8 cellular contexts compared by ENCODE assay signal in genomic region chr17:50346313-50347086, GRCh38. TPM values are rescaled to one million over a fixed set of nuclear protein-coding genes. Genes with fewer than 3 reads are reported as not detected.
DNase-seq lines count a peak whose midpoint lies in the region; ATAC-seq and FAIRE-seq lines count a peak whose summit lies in the region.

No MANE protein-coding gene starts in this region.

- peak overlapping the region; percentile 91 to 100 (median 98) for H3K4me2 ChIP-seq in BLaER1 treated with 17β-estradiol and CSF1 and Interleukin-3, amounts not matched to agents 10 nM and 100 nM

- H3K27ac ChIP-seq in BLaER1 treated with 17β-estradiol and CSF1 and Interleukin-3, amounts not matched to agents 10 nM and 100 nM: peak overlapping the region; percentile 68 to 92 (median 88)

- peak; percentile 42 for ATAC-seq in HG03280 (IDR thresholded peaks at IDR 0.05; ENCODE audit: unreplicated experiment)

- H3K9ac ChIP-seq in BLaER1 treated with 17β-estradiol and CSF1 and Interleukin-3, amounts not matched to agents 10 nM and 100 nM: peak overlapping the region; percentile 87 to 96 (median 92)

- H3K36me3 ChIP-seq in BLaER1 treated with 17β-estradiol and CSF1 and Interleukin-3, amounts not matched to agents 10 nM and 100 nM: peaks cover 0 to 10% (median 0%) of the 10 kb centered on the region in 11 experiments; a peak in 3 of 22 replicates

- FAIRE-seq in GM19239 (lab: Jason Lieb, UNC): no peak

- H3K27me3 ChIP-seq in BLaER1 treated with 17β-estradiol and CSF1 and Interleukin-3, amounts not matched to agents 10 nM and 100 nM: no peaks in the 10 kb centered on the region

- H3K9me3 ChIP-seq in BLaER1 treated with 17β-estradiol and CSF1 and Interleukin-3, amounts not matched to agents 10 nM and 100 nM (replicated peaks in 1 of 11): peaks cover 7 to 9% (median 8%) of the 10 kb centered on the region in 11 experiments; a peak in 17 of 22 replicates

- peaks cover 19 to 43% (median 37%) of the 10 kb centered on the region in 11 experiments; a peak in 20 of 22 replicates for H4K20me1 ChIP-seq in BLaER1 treated with 17β-estradiol and CSF1 and Interleukin-3, amounts not matched to agents 10 nM and 100 nM

- DNase-seq in GM19239 (ENCODE audit: insufficient read length, low spot score) (peak; percentile 75), UCSD-AML1 (lab: John Stamatoyannopoulos, UW; ENCODE audit: unreplicated experiment) (peak; percentile 64), dermis blood vessel endothelial cell (peak; percentile 37), mesenteric fat pad (ENCODE audit: low spot score) (peak; percentile 91), NCI-H1694 (lab: John Stamatoyannopoulos, UW) (no peak)
- DNase-seq in stimulated activated CD8-positive, alpha-beta memory T cell treated with anti-CD3 and anti-CD28 coated beads, Interleukin-4, amount 100 ng/mL, for 24 hours (ENCODE audit: low read depth): peak; percentile 31

- H3K4me1 ChIP-seq in BLaER1 treated with 17β-estradiol and CSF1 and Interleukin-3, amounts not matched to agents 10 nM and 100 nM: peaks cover 33 to 48% (median 42%) of the 10 kb centered on the region in 10 experiments

- peak overlapping the region; percentile 82 to 98 (median 92) for H3K4me3 ChIP-seq in BLaER1 treated with 17β-estradiol and CSF1 and Interleukin-3, amounts not matched to agents 10 nM and 100 nM

RNA-seq across cellular contexts. Expression of gene XYLT2, which starts 0.6 kb away (rescaled TPM):
- 26.5 and 31.8 TPM in 2 replicates for total RNA-seq in dermis blood vessel endothelial cell
- 14.4 TPM for total RNA-seq in mesenteric fat pad

RNA-seq across cellular contexts. Expression of gene MRPL27, which starts 26.5 kb away (rescaled TPM):
- total RNA-seq in dermis blood vessel endothelial cell: 35.4 and 70.3 TPM in 2 replicates
- 51.5 TPM for total RNA-seq in mesenteric fat pad

RNA-seq across cellular contexts. Expression of gene EME1, which starts 26.5 kb away (rescaled TPM):
- total RNA-seq in dermis blood vessel endothelial cell: 1.0 and 4.6 TPM in 2 replicates
- total RNA-seq in mesenteric fat pad: not detected

RNA-seq across cellular contexts. Expression of gene LRRC59, which starts 50.8 kb away (rescaled TPM):
- 118 and 227 TPM in 2 replicates for total RNA-seq in dermis blood vessel endothelial cell
- 126 TPM for total RNA-seq in mesenteric fat pad
